Comparison of ENCODE assay signal across 1 cellular context in genomic region chr2:96321230-96322103, GRCh38.
TF ChIP-seq lines count a peak whose summit lies in the region.

No MANE protein-coding gene starts in this region.

TF ChIP-seq in HepG2, 621 proteins besides CTCF, POLR2A, EP300 and RAD21 (continues in another document):
- TF ChIP-seq NFKBIZ (CRISPR knock-in tag; IDR thresholded peaks at IDR 0.05), result 0 out of 2 replicates have a peak, but pooled peaks have one; percentile 39
- peak; percentile 80; the same call in 1 of the 2 replicates for TF ChIP-seq GLI4 (CRISPR knock-in tag; IDR thresholded peaks at IDR 0.05; ENCODE audit: borderline replicate concordance)
- TF ChIP-seq RFX3 (CRISPR knock-in tag; IDR thresholded peaks at IDR 0.05), result no peak
- TF ChIP-seq TMF1 (CRISPR knock-in tag; IDR thresholded peaks at IDR 0.05; ENCODE audit: low read depth), result peak; percentile 42; the same call in 1 of the 2 replicates
- TF ChIP-seq REPIN1 (CRISPR knock-in tag; IDR thresholded peaks at IDR 0.05; ENCODE audit: borderline replicate concordance, low read depth), result 0 out of 2 replicates have a peak, but pooled peaks have one; percentile 42
- no peak for TF ChIP-seq ISL2 (CRISPR knock-in tag; IDR thresholded peaks at IDR 0.05)
- peak; percentile 34; the same call in 1 of the 2 replicates for TF ChIP-seq ZNF124 (CRISPR knock-in tag; IDR thresholded peaks at IDR 0.05)
- no peak for TF ChIP-seq PPARG (CRISPR knock-in tag; conservative IDR thresholded peaks at IDR 0.05)
- peak; percentile 32; the same call in 1 of the 2 replicates for TF ChIP-seq NCOA2 (CRISPR knock-in tag; IDR thresholded peaks at IDR 0.05)
- TF ChIP-seq, protein P1, sequence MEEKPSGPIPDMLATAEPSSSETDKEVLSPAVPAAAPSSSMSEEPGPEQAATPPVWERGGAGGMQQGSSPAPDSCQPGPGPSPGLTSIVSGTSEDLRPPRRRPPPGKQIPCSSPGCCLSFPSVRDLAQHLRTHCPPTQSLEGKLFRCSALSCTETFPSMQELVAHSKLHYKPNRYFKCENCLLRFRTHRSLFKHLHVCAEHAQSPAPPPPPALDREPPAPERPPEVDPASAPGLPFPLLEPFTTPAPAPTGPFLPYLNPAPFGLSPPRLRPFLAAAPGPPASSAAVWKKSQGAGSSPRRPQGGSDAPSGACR (CRISPR knock-in tag; IDR thresholded peaks at IDR 0.05), result no peak
- TF ChIP-seq MYC (CRISPR knock-in tag; IDR thresholded peaks at IDR 0.05; ENCODE audit: borderline replicate concordance), result peak; percentile 49; the same call in 1 of the 2 replicates
- TF ChIP-seq ZBTB21 (CRISPR knock-in tag; IDR thresholded peaks at IDR 0.05), result no peak
- TF ChIP-seq EEA1 (CRISPR knock-in tag; IDR thresholded peaks at IDR 0.05; ENCODE audit: borderline replicate concordance), result peak; percentile 86
- no peak; the same call in 1 of the 2 replicates for TF ChIP-seq KDM1A (CRISPR knock-in tag; IDR thresholded peaks at IDR 0.05)
- no peak for TF ChIP-seq IKZF1 (IDR thresholded peaks at IDR 0.05)
- TF ChIP-seq ZFP36L1 (CRISPR knock-in tag; IDR thresholded peaks at IDR 0.05), result no peak
- TF ChIP-seq ZBTB8A (CRISPR knock-in tag; IDR thresholded peaks at IDR 0.05; ENCODE audit: borderline replicate concordance, low read depth), result peak; percentile 75; the same call in 1 of the 2 replicates
- TF ChIP-seq SALL2 (CRISPR knock-in tag; IDR thresholded peaks at IDR 0.05), result 0 out of 2 replicates have a peak, but pooled peaks have one; percentile 41
- TF ChIP-seq, protein P2, sequence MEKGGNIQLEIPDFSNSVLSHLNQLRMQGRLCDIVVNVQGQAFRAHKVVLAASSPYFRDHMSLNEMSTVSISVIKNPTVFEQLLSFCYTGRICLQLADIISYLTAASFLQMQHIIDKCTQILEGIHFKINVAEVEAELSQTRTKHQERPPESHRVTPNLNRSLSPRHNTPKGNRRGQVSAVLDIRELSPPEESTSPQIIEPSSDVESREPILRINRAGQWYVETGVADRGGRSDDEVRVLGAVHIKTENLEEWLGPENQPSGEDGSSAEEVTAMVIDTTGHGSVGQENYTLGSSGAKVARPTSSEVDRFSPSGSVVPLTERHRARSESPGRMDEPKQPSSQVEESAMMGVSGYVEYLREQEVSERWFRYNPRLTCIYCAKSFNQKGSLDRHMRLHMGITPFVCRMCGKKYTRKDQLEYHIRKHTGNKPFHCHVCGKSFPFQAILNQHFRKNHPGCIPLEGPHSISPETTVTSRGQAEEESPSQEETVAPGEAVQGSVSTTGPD (CRISPR knock-in tag; IDR thresholded peaks at IDR 0.05), result peak; percentile 42; the same call in 1 of the 2 replicates
- no peak for TF ChIP-seq GMEB2 (CRISPR knock-in tag; IDR thresholded peaks at IDR 0.05; ENCODE audit: low read depth)
- no peak for TF ChIP-seq DPF2 (CRISPR knock-in tag; IDR thresholded peaks at IDR 0.05; ENCODE audit: borderline replicate concordance, low read depth)
- TF ChIP-seq HMGXB4 (CRISPR knock-in tag; IDR thresholded peaks at IDR 0.05; ENCODE audit: borderline replicate concordance in 1 of 2, low read depth in 1 of 2), result peak in 1 of 2 experiments; percentile 52; a peak in 1 of 4 replicates
- no peak for TF ChIP-seq NFYC (CRISPR knock-in tag; IDR thresholded peaks at IDR 0.05)
- no peak for TF ChIP-seq SMAD1 (CRISPR knock-in tag; IDR thresholded peaks at IDR 0.05; ENCODE audit: borderline replicate concordance, low read depth)
- no peak for TF ChIP-seq SRSF1 (optimal IDR thresholded peaks at IDR 0.05; ENCODE audit: low read depth, low read length)
- peak; percentile 39; the same call in 1 of the 2 replicates for TF ChIP-seq SP4 (CRISPR knock-in tag; IDR thresholded peaks at IDR 0.05)
- no peak for TF ChIP-seq ZNF512 (CRISPR knock-in tag; IDR thresholded peaks at IDR 0.05)
- TF ChIP-seq KLF16 (CRISPR knock-in tag; IDR thresholded peaks at IDR 0.05), result no peak
- peak; percentile 48; the same call in 1 of the 2 replicates for TF ChIP-seq KMT2A (CRISPR knock-in tag; IDR thresholded peaks at IDR 0.05)
- 0 out of 2 replicates have a peak, but pooled peaks have one; percentile 36 for TF ChIP-seq NAIF1 (CRISPR knock-in tag; IDR thresholded peaks at IDR 0.05; ENCODE audit: borderline replicate concordance)
- TF ChIP-seq RFX5 (IDR thresholded peaks at IDR 0.05; ENCODE audit: low read depth, low read length), result no peak
- no peak for TF ChIP-seq JARID2 (CRISPR knock-in tag; IDR thresholded peaks at IDR 0.05; ENCODE audit: insufficient replicate concordance)
- no peak for TF ChIP-seq ATF7 (IDR thresholded peaks at IDR 0.05)
- TF ChIP-seq ATF7 (CRISPR knock-in tag; IDR thresholded peaks at IDR 0.05), result 0 out of 2 replicates have a peak, but pooled peaks have one; percentile 17
- TF ChIP-seq ARNTL (CRISPR knock-in tag; IDR thresholded peaks at IDR 0.05), result no peak
- TF ChIP-seq, protein P3, sequence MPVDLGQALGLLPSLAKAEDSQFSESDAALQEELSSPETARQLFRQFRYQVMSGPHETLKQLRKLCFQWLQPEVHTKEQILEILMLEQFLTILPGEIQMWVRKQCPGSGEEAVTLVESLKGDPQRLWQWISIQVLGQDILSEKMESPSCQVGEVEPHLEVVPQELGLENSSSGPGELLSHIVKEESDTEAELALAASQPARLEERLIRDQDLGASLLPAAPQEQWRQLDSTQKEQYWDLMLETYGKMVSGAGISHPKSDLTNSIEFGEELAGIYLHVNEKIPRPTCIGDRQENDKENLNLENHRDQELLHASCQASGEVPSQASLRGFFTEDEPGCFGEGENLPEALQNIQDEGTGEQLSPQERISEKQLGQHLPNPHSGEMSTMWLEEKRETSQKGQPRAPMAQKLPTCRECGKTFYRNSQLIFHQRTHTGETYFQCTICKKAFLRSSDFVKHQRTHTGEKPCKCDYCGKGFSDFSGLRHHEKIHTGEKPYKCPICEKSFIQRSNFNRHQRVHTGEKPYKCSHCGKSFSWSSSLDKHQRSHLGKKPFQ (CRISPR knock-in tag; IDR thresholded peaks at IDR 0.05; ENCODE audit: insufficient replicate concordance), result no peak
- TF ChIP-seq HOXA7 (CRISPR knock-in tag; IDR thresholded peaks at IDR 0.05), result no peak
- no peak for TF ChIP-seq FOXC1 (CRISPR knock-in tag; IDR thresholded peaks at IDR 0.05; ENCODE audit: borderline replicate concordance)
- TF ChIP-seq ZNF564 (CRISPR knock-in tag; IDR thresholded peaks at IDR 0.05), result no peak
- TF ChIP-seq ZNF234 (CRISPR knock-in tag; conservative IDR thresholded peaks at IDR 0.05), result 0 out of 2 replicates have a peak, but pooled peaks have one; percentile 79
- peak; percentile 71; the same call in 1 of the 2 replicates for TF ChIP-seq ZMYM2 (CRISPR knock-in tag; IDR thresholded peaks at IDR 0.05)
- TF ChIP-seq RELA (CRISPR knock-in tag; IDR thresholded peaks at IDR 0.05), result no peak
- no peak for TF ChIP-seq ADNP (CRISPR knock-in tag; IDR thresholded peaks at IDR 0.05)
- TF ChIP-seq, protein P4, sequence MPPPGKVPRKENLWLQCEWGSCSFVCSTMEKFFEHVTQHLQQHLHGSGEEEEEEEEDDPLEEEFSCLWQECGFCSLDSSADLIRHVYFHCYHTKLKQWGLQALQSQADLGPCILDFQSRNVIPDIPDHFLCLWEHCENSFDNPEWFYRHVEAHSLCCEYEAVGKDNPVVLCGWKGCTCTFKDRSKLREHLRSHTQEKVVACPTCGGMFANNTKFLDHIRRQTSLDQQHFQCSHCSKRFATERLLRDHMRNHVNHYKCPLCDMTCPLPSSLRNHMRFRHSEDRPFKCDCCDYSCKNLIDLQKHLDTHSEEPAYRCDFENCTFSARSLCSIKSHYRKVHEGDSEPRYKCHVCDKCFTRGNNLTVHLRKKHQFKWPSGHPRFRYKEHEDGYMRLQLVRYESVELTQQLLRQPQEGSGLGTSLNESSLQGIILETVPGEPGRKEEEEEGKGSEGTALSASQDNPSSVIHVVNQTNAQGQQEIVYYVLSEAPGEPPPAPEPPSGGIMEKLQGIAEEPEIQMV (CRISPR knock-in tag; IDR thresholded peaks at IDR 0.05; ENCODE audit: low read depth), result peak; percentile 97
- no peak for TF ChIP-seq REL (CRISPR knock-in tag; conservative IDR thresholded peaks at IDR 0.05)
- no peak for TF ChIP-seq POLR2AphosphoS5 (IDR thresholded peaks at IDR 0.05; ENCODE audit: low read depth, low read length)
- TF ChIP-seq CCDC6 (CRISPR knock-in tag; IDR thresholded peaks at IDR 0.05), result no peak
- TF ChIP-seq, protein P5, sequence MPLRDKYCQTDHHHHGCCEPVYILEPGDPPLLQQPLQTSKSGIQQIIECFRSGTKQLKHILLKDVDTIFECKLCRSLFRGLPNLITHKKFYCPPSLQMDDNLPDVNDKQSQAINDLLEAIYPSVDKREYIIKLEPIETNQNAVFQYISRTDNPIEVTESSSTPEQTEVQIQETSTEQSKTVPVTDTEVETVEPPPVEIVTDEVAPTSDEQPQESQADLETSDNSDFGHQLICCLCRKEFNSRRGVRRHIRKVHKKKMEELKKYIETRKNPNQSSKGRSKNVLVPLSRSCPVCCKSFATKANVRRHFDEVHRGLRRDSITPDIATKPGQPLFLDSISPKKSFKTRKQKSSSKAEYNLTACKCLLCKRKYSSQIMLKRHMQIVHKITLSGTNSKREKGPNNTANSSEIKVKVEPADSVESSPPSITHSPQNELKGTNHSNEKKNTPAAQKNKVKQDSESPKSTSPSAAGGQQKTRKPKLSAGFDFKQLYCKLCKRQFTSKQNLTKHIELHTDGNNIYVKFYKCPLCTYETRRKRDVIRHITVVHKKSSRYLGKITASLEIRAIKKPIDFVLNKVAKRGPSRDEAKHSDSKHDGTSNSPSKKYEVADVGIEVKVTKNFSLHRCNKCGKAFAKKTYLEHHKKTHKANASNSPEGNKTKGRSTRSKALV (CRISPR knock-in tag; IDR thresholded peaks at IDR 0.05), result peak; percentile 95
- no peak for TF ChIP-seq KLF9 (CRISPR knock-in tag; IDR thresholded peaks at IDR 0.05; ENCODE audit: low read depth)
- no peak for TF ChIP-seq ZBTB7B (CRISPR knock-in tag; IDR thresholded peaks at IDR 0.05)
- TF ChIP-seq, protein P6, sequence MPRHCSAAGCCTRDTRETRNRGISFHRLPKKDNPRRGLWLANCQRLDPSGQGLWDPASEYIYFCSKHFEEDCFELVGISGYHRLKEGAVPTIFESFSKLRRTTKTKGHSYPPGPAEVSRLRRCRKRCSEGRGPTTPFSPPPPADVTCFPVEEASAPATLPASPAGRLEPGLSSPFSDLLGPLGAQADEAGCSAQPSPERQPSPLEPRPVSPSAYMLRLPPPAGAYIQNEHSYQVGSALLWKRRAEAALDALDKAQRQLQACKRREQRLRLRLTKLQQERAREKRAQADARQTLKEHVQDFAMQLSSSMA (CRISPR knock-in tag; IDR thresholded peaks at IDR 0.05), result 0 out of 2 replicates have a peak, but pooled peaks have one; percentile 33
- TF ChIP-seq ZNF367 (CRISPR knock-in tag; IDR thresholded peaks at IDR 0.05; ENCODE audit: borderline replicate concordance), result no peak
- no peak for TF ChIP-seq ZNF354B (CRISPR knock-in tag; IDR thresholded peaks at IDR 0.05)
- 0 out of 2 replicates have a peak, but pooled peaks have one; percentile 59 for TF ChIP-seq ZNF709 (CRISPR knock-in tag; IDR thresholded peaks at IDR 0.05)
- TF ChIP-seq, protein P7, sequence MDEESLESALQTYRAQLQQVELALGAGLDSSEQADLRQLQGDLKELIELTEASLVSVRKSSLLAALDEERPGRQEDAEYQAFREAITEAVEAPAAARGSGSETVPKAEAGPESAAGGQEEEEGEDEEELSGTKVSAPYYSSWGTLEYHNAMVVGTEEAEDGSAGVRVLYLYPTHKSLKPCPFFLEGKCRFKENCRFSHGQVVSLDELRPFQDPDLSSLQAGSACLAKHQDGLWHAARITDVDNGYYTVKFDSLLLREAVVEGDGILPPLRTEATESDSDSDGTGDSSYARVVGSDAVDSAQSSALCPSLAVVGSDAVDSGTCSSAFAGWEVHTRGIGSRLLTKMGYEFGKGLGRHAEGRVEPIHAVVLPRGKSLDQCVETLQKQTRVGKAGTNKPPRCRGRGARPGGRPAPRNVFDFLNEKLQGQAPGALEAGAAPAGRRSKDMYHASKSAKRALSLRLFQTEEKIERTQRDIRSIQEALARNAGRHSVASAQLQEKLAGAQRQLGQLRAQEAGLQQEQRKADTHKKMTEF (CRISPR knock-in tag; IDR thresholded peaks at IDR 0.05), result 0 out of 2 replicates have a peak, but pooled peaks have one; percentile 25
- peak; percentile 72; the same call in 1 of the 2 replicates for TF ChIP-seq PHF21A (CRISPR knock-in tag; IDR thresholded peaks at IDR 0.05)
- TF ChIP-seq ZNF205 (CRISPR knock-in tag; IDR thresholded peaks at IDR 0.05), result no peak; the same call in 1 of the 2 replicates
- peak; percentile 61 for TF ChIP-seq MED8 (CRISPR knock-in tag; IDR thresholded peaks at IDR 0.05; ENCODE audit: insufficient replicate concordance)
- no peak; the same call in none of the 2 replicates for TF ChIP-seq GATAD2A (CRISPR knock-in tag; IDR thresholded peaks at IDR 0.05)
- TF ChIP-seq SIX4 (CRISPR knock-in tag; IDR thresholded peaks at IDR 0.05), result no peak
- no peak for TF ChIP-seq SMARCE1 (IDR thresholded peaks at IDR 0.05; ENCODE audit: borderline replicate concordance)
